ENCODE assay signal across 11 cellular contexts in genomic region chr10:96618648-96619047, GRCh38.
DNase-seq lines count a peak whose midpoint lies in the region; ATAC-seq and TF ChIP-seq lines count a peak whose summit lies in the region.
"Had no signal": no experiment of that assay in that cellular context is flagged by ENCODE, and none has a peak within 500 bp of the region (broad histone marks: within the 10 kb centered on the region; RNA-seq: fewer than 3 reads in every experiment).

No MANE protein-coding gene starts in this region.

- no peaks in the 10 kb centered on the region for H3K9me3 Mint-ChIP-seq in stimulated activated memory B cell treated with anti-CD40 and anti-IgM and Interleukin-4, amounts not matched to agents 10 μg/mL and 1 μg/mL and 100 μg/mL, for 72 hours
- H3K9me3 Mint-ChIP-seq: dendritic cell treated with granulocyte-macrophage colony-stimulating factor and Interleukin-4, amounts not matched to agents 40 ng/mL and 50 ng/mL, for 4 days had no signal

- TF ChIP-seq CTCF in astrocyte of the cerebellum (IDR thresholded peaks at IDR 0.05; ENCODE audit: low read depth, low read length, missing control alignments) = no peak

- no peak overlapping the region for H3K4me3 ChIP-seq in astrocyte of the cerebellum (ENCODE audit: low read depth, low read length)
- H3K4me3 ChIP-seq: SK-N-MC, thoracic aorta had no signal

- H3K36me3 Mint-ChIP-seq in stimulated activated memory B cell treated with anti-CD40 and anti-IgM and Interleukin-4, amounts not matched to agents 10 μg/mL and 1 μg/mL and 100 μg/mL, for 72 hours = peaks cover 72% of the 10 kb centered on the region

- H3K4me3 Mint-ChIP-seq in stimulated activated memory B cell treated with anti-CD40 and anti-IgM and Interleukin-4, amounts not matched to agents 10 μg/mL and 1 μg/mL and 100 μg/mL, for 72 hours = no peak overlapping the region
- H3K4me3 Mint-ChIP-seq: dendritic cell treated with granulocyte-macrophage colony-stimulating factor and Interleukin-4, amounts not matched to agents 40 ng/mL and 50 ng/mL, for 4 days had no signal

- no peaks in the 10 kb centered on the region for H3K27me3 Mint-ChIP-seq in stimulated activated memory B cell treated with anti-CD40 and anti-IgM and Interleukin-4, amounts not matched to agents 10 μg/mL and 1 μg/mL and 100 μg/mL, for 72 hours
- H3K27me3 Mint-ChIP-seq: dendritic cell treated with granulocyte-macrophage colony-stimulating factor and Interleukin-4, amounts not matched to agents 40 ng/mL and 50 ng/mL, for 4 days had no signal

- ATAC-seq in stimulated activated memory B cell treated with anti-CD40 and anti-IgM and Interleukin-4, amounts not matched to agents 10 μg/mL and 1 μg/mL and 100 μg/mL, for 72 hours = no peak

- in situ Hi-C loops in astrocyte of the cerebellum (cut with HindIII; ENCODE audit: low sequenced_read_pairs) = no loop called here

- DNase-seq in NCI-H146 treated with DMSO at 0.1 percent for 48 hours (lab: John Stamatoyannopoulos, UW; ENCODE audit: unreplicated experiment) (peak; percentile 19), astrocyte of the cerebellum (ENCODE audit: low read depth) (peak; percentile 6), inferior parietal cortex (ENCODE audit: extremely low spot score) (peak; percentile 34), stromal cell of bone marrow (ENCODE audit: low read depth) (peak; percentile 27), SHP77 treated with DMSO at 0.1 percent for 48 hours (lab: John Stamatoyannopoulos, UW) (no peak), 8988T (no peak)
- DNase-seq: activated CD8-positive, alpha-beta memory T cell treated with anti-CD3 and anti-CD28 coated beads, Interleukin-2, amount 50 U/mL, for 4 hours had no signal

- no peak overlapping the region for H3K27ac Mint-ChIP-seq in stimulated activated memory B cell treated with anti-CD40 and anti-IgM and Interleukin-4, amounts not matched to agents 10 μg/mL and 1 μg/mL and 100 μg/mL, for 72 hours
- H3K27ac Mint-ChIP-seq: dendritic cell treated with granulocyte-macrophage colony-stimulating factor and Interleukin-4, amounts not matched to agents 40 ng/mL and 50 ng/mL, for 4 days had no signal

- H3K4me1 Mint-ChIP-seq in stimulated activated memory B cell treated with anti-CD40 and anti-IgM and Interleukin-4, amounts not matched to agents 10 μg/mL and 1 μg/mL and 100 μg/mL, for 72 hours = no peaks in the 10 kb centered on the region

Comparison
In these comparisons a context has a peak if more than half of its experiments do, and no peak if none do; other contexts are left out.
1. DNase-seq: peak in NCI-H146 treated with DMSO at 0.1 percent for 48 hours (single experiment), astrocyte of the cerebellum (single experiment), inferior parietal cortex (single experiment) and stromal cell of bone marrow (single experiment); none in SHP77 treated with DMSO at 0.1 percent for 48 hours (single experiment) and 8988T (single experiment).